ENCODE assay signal across 14 cellular contexts in genomic region chr1:62194651-62195282, GRCh38. TPM values are rescaled to one million over a fixed set of nuclear protein-coding genes. Genes with fewer than 3 reads are reported as not detected.
DNase-seq lines count a peak whose midpoint lies in the region; ATAC-seq and TF ChIP-seq lines count a peak whose summit lies in the region.
"Had no signal": no experiment of that assay in that cellular context is flagged by ENCODE, and none has a peak within 500 bp of the region (broad histone marks: within the 10 kb centered on the region; RNA-seq: fewer than 3 reads in every experiment).

A gene with protein sequence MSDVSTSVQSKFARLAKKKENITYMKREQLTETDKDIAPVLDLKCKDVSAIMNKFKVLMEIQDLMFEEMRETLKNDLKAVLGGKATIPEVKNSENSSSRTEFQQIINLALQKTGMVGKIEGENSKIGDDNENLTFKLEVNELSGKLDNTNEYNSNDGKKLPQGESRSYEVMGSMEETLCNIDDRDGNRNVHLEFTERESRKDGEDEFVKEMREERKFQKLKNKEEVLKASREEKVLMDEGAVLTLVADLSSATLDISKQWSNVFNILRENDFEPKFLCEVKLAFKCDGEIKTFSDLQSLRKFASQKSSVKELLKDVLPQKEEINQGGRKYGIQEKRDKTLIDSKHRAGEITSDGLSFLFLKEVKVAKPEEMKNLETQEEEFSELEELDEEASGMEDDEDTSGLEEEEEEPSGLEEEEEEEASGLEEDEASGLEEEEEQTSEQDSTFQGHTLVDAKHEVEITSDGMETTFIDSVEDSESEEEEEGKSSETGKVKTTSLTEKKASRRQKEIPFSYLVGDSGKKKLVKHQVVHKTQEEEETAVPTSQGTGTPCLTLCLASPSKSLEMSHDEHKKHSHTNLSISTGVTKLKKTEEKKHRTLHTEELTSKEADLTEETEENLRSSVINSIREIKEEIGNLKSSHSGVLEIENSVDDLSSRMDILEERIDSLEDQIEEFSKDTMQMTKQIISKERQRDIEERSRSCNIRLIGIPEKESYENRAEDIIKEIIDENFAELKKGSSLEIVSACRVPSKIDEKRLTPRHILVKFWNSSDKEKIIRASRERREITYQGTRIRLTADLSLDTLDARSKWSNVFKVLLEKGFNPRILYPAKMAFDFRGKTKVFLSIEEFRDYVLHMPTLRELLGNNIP (plus strand): TSS chr1:62194849. CDS start chr1:62206629, 11,780 bp downstream.

- H3K27me3 Mint-ChIP-seq in chondrocyte (ENCODE audit: low read depth): peaks cover 14% of the 10 kb centered on the region
- peaks cover 38% of the 10 kb centered on the region for H3K27me3 Mint-ChIP-seq in stimulated activated naive CD8-positive, alpha-beta T cell treated with anti-CD3 and anti-CD28 coated beads, Interleukin-15, Interleukin-2, amounts not matched to agents 100 ng/mL and 50 ng/mL, for 24 hours

- H3K36me3 Mint-ChIP-seq in chondrocyte (ENCODE audit: low read depth): peaks cover 3% of the 10 kb centered on the region
- H3K36me3 Mint-ChIP-seq in stimulated activated naive CD8-positive, alpha-beta T cell treated with anti-CD3 and anti-CD28 coated beads, Interleukin-15, Interleukin-2, amounts not matched to agents 100 ng/mL and 50 ng/mL, for 24 hours (ENCODE audit: low read depth): no peaks in the 10 kb centered on the region

- intact Hi-C loops in lower leg skin (cut with DNase I; ENCODE audit: low total_unique reads): no loop called here

- H3K4me1 Mint-ChIP-seq in chondrocyte (ENCODE audit: low read depth): peaks cover 10% of the 10 kb centered on the region
- H3K4me1 Mint-ChIP-seq in stimulated activated naive CD8-positive, alpha-beta T cell treated with anti-CD3 and anti-CD28 coated beads, Interleukin-15, Interleukin-2, amounts not matched to agents 100 ng/mL and 50 ng/mL, for 24 hours (ENCODE audit: low read depth): peaks cover 7% of the 10 kb centered on the region

- CTCF ChIA-PET in RWPE1 (lab: Yijun Ruan, JAX): no interaction called here

- H3K9me3 Mint-ChIP-seq in chondrocyte (ENCODE audit: low read depth): peaks cover 4% of the 10 kb centered on the region
- no peaks in the 10 kb centered on the region for H3K9me3 Mint-ChIP-seq in stimulated activated naive CD8-positive, alpha-beta T cell treated with anti-CD3 and anti-CD28 coated beads, Interleukin-15, Interleukin-2, amounts not matched to agents 100 ng/mL and 50 ng/mL, for 24 hours
- H3K9me3 Mint-ChIP-seq: activated T-helper 1 cell treated with anti-CD3 and anti-CD28 coated beads, Interleukin-12 subunit alpha, Interleukin-12 subunit beta, Interleukin-2, Interleukin-4 antibody, amounts not matched to agents 30 ng/mL and 10 ng/mL and 1 ng/mL, durations not matched to agents 14 hours and 24 hours and 36 hours had no signal

- TF ChIP-seq CTCF in chondrocyte (IDR thresholded peaks at IDR 0.05) (no peak), lower leg skin (IDR thresholded peaks at IDR 0.05) (no peak), RWPE1 (conservative IDR thresholded peaks at IDR 0.05; ENCODE audit: low read depth) (no peak)

- peak within 1 kb of the TSS; percentile 43 for H3K4me3 Mint-ChIP-seq in chondrocyte (ENCODE audit: unreplicated experiment)
- peak within 1 kb of the TSS; percentile 60 for H3K4me3 Mint-ChIP-seq in stimulated activated naive CD8-positive, alpha-beta T cell treated with anti-CD3 and anti-CD28 coated beads, Interleukin-15, Interleukin-2, amounts not matched to agents 100 ng/mL and 50 ng/mL, for 24 hours
- H3K4me3 Mint-ChIP-seq: activated T-helper 1 cell treated with anti-CD3 and anti-CD28 coated beads, Interleukin-12 subunit alpha, Interleukin-12 subunit beta, Interleukin-2, Interleukin-4 antibody, amounts not matched to agents 30 ng/mL and 10 ng/mL and 1 ng/mL, durations not matched to agents 14 hours and 24 hours and 36 hours had no signal

- H3K27ac ChIP-seq in RWPE1: no peak within 1 kb of the TSS

- no peak within 1 kb of the TSS for H3K27ac Mint-ChIP-seq in chondrocyte (ENCODE audit: unreplicated experiment)
- H3K27ac Mint-ChIP-seq in stimulated activated naive CD8-positive, alpha-beta T cell treated with anti-CD3 and anti-CD28 coated beads, Interleukin-15, Interleukin-2, amounts not matched to agents 100 ng/mL and 50 ng/mL, for 24 hours: no peak within 1 kb of the TSS
- H3K27ac Mint-ChIP-seq: activated T-helper 1 cell treated with anti-CD3 and anti-CD28 coated beads, Interleukin-12 subunit alpha, Interleukin-12 subunit beta, Interleukin-2, Interleukin-4 antibody, amounts not matched to agents 30 ng/mL and 10 ng/mL and 1 ng/mL, durations not matched to agents 14 hours and 24 hours and 36 hours; naive B cell had no signal

- 10 to 14% methylated on average over 31 to 44 of the region's 47 CpGs for WGBS in lower leg skin, 2 donors

- ATAC-seq in HG02678 (IDR thresholded peaks at IDR 0.05; ENCODE audit: unreplicated experiment): peak; percentile 53
- no peak for ATAC-seq in HG02870 (IDR thresholded peaks at IDR 0.05; ENCODE audit: unreplicated experiment)

- POLR2A ChIA-PET in RWPE1 (lab: Yijun Ruan, JAX; ENCODE audit: low non-redundant PET): no interaction called here

- DNase-seq in chondrocyte (ENCODE audit: low spot score) (no peak), lower leg skin (ENCODE audit: low spot score in 2 of 2) (peak in 1 of 2 donors; percentile 71), NCI-H1930 (lab: John Stamatoyannopoulos, UW) (no peak), RWPE1 (ENCODE audit: low spot score) (no peak)
- DNase-seq in NK-92 treated with Interleukin-12 subunit alpha and Interleukin-12 subunit beta, amount 100 ng/mL, for 24 hours (lab: John Stamatoyannopoulos, UW): no peak
- DNase-seq: activated CD4-positive, CD25-positive, alpha-beta regulatory T cell; cortex of kidney; naive B cell; NCI-H226; Right ventricle myocardium superior had no signal

- TF ChIP-seq POLR2A in lower leg skin (IDR thresholded peaks at IDR 0.05): no peak

- H3K4me3 ChIP-seq in lower leg skin (ENCODE audit: low read depth, poor library complexity, severe bottlenecking): peak within 1 kb of the TSS; percentile 20

RNA-seq across cellular contexts. Expression of the gene that starts here (rescaled TPM):
- total RNA-seq in chondrocyte: 0.12 to 0.26 TPM (median 0.15 TPM) in 3 replicates
- total RNA-seq in lower leg skin: under 1 TPM in 1 of 4 donors, not detected in 3; 0.04 TPM
- total RNA-seq: activated T-helper 1 cell treated with anti-CD3 and anti-CD28 coated beads, Interleukin-12 subunit alpha, Interleukin-12 subunit beta, Interleukin-2, Interleukin-4 antibody, amounts not matched to agents 30 ng/mL and 10 ng/mL and 1 ng/mL, durations not matched to agents 14 hours and 24 hours and 36 hours; Right ventricle myocardium superior had no signal
